Comparison of ENCODE assay signal across 22 cellular contexts in the genomic region with DNA sequence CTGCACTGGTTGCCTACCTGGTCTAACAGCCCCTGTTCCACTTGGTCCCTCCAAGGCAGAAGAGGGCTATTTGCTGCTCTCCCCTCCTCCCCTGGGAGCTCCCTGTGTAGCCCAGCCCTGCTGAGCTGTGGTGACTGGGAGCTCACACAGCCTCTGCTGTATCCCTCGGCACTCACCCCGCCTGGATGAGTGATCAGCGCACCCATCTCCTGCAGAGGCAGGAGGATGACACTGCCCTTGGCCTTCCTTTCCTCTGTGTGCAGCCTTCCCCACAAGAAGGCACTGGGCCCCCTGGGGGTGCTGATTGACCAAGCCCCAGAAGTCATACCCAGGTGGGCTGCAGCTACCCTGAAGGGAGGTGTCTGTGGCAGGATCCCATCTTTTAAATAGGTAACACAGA.
A peak's percentile ranks its signal among the peaks of the same experiment; 100 is the strongest.
DNase-seq lines count a peak whose midpoint lies in the region; ATAC-seq and TF ChIP-seq lines count a peak whose summit lies in the region.
"Had no signal": no experiment of that assay in that cellular context is flagged by ENCODE, and none has a peak within 500 bp of the region (broad histone marks: within the 10 kb centered on the region; RNA-seq: fewer than 3 reads in every experiment).

No MANE protein-coding gene starts in this region.

- no peak overlapping the region for H3K23ac ChIP-seq in H9 (ENCODE audit: insufficient read length, low read depth, low read length)
- H3K23ac ChIP-seq in neuronal stem cell (ENCODE audit: low read depth, low read length, poor library complexity) = no peak overlapping the region

- CTCF ChIA-PET in Caco-2 (lab: Charles Lee) = no interaction called here

- POLR2A ChIA-PET in Caco-2 (lab: Charles Lee) = no interaction called here

- WGBS in H9 (ENCODE audit: extremely low coverage, insufficient read length, low lambda C conversion rate) = no CpG with 5 or more reads among the region's 3 CpGs
- WGBS in neuronal stem cell (ENCODE audit: extremely low coverage in 2 of 2, insufficient read length in 2 of 2, insufficient replicate concordance in 1 of 2), 2 donors = no CpG with 5 or more reads among the region's 3 CpGs

- H3K4ac ChIP-seq in H9 (ENCODE audit: low read depth, low read length) (no peak overlapping the region), neuronal stem cell (ENCODE audit: low read length) (no peak overlapping the region)

- BruUV-seq in Caco-2 (replicated peaks; lab: Mats Ljungman, UMichigan) = no TSS peak

- no peaks in the 10 kb centered on the region for H3K4me1 ChIP-seq in H9 (ENCODE audit: insufficient read depth, low read length)
- peaks cover 0 to 5% of the 10 kb centered on the region in 2 donors for H3K4me1 ChIP-seq in neuronal stem cell (ENCODE audit: control insufficient read depth in 2 of 2, insufficient read depth in 1 of 2, low read depth in 1 of 2, low read length in 2 of 2)
- no peaks in the 10 kb centered on the region for H3K4me1 ChIP-seq in Caco-2
- H3K4me1 ChIP-seq: SJSA1 had no signal

- H3K27ac ChIP-seq in H9 (ENCODE audit: insufficient read length, low read depth, low read length) (no peak overlapping the region), neuronal stem cell (replicated peaks; ENCODE audit: low read length) (no peak overlapping the region)
- H3K27ac ChIP-seq: SJSA1 had no signal

- ATAC-seq in HG03175 (IDR thresholded peaks at IDR 0.05; ENCODE audit: unreplicated experiment) = no peak
- ATAC-seq: GM12878, PC-3 had no signal

- no peaks in the 10 kb centered on the region for H3K36me3 ChIP-seq in neuronal stem cell (replicated peaks in 1 of 2; ENCODE audit: control insufficient read depth in 2 of 2, insufficient read depth in 2 of 2, low read length in 2 of 2)
- H3K36me3 ChIP-seq in Caco-2 (ENCODE audit: control insufficient read depth, insufficient read depth, low read length) = no peaks in the 10 kb centered on the region
- H3K36me3 ChIP-seq: SJSA1 had no signal

- no peaks in the 10 kb centered on the region for H4K20me1 ChIP-seq in H9 (ENCODE audit: control insufficient read depth, insufficient read depth, insufficient read length)

- H3K36me3 Mint-ChIP-seq in H9 (ENCODE audit: insufficient read depth in 1 of 3, low read depth in 3 of 3) (no peaks in the 10 kb centered on the region), Caco-2 (ENCODE audit: insufficient read depth, unreplicated experiment) (no peaks in the 10 kb centered on the region)

- H3K27me3 Mint-ChIP-seq in H9 (ENCODE audit: low read depth) = no peaks in the 10 kb centered on the region; the same call in 1 of the 2 replicates
- H3K27me3 Mint-ChIP-seq in Caco-2 (ENCODE audit: insufficient read depth, unreplicated experiment) = no peaks in the 10 kb centered on the region

- no peaks in the 10 kb centered on the region for H3K23me2 ChIP-seq in H9 (ENCODE audit: insufficient read length, low read depth, low read length, poor library complexity, severe bottlenecking)

- no peak overlapping the region for H2BK20ac ChIP-seq in H9 (ENCODE audit: low read depth, low read length, poor library complexity, severe bottlenecking)

- no peak overlapping the region for H4K5ac ChIP-seq in H9 (ENCODE audit: insufficient read length, low read depth, low read length)

- no peak overlapping the region for H3K4me3 ChIP-seq in choroid plexus epithelial cell (ENCODE audit: low read depth, low read length)
- no peak overlapping the region for H3K4me3 ChIP-seq in neuronal stem cell (ENCODE audit: low read length in 2 of 2)
- no peak overlapping the region for H3K4me3 ChIP-seq in Caco-2 (ENCODE audit: low read depth, low read length)
- H3K4me3 ChIP-seq: GM12878, SJSA1 had no signal

- no peak overlapping the region for H2BK12ac ChIP-seq in H9 (ENCODE audit: insufficient read length, low read depth, low read length)
- H2BK12ac ChIP-seq in neuronal stem cell (ENCODE audit: low read length) = no peak overlapping the region

- H3K9ac ChIP-seq in H9 (ENCODE audit: extremely low read depth, insufficient read length, low read length) = no peak overlapping the region
- H3K9ac ChIP-seq in neuronal stem cell (ENCODE audit: low read depth, low read length, poor library complexity) = no peak overlapping the region

- H3K4me1 Mint-ChIP-seq in H9 = peaks cover 4 to 7% of the 10 kb centered on the region in 2 experiments; a peak in 2 of 4 replicates
- H3K4me1 Mint-ChIP-seq in Caco-2 (ENCODE audit: low read depth, unreplicated experiment) = no peaks in the 10 kb centered on the region

- H3K56ac ChIP-seq in H9 (ENCODE audit: insufficient read length, low read depth, low read length) = no peak overlapping the region

- H2AFZ ChIP-seq in H9 (ENCODE audit: low read length) = no peak overlapping the region
- no peak overlapping the region for H2AFZ ChIP-seq in neuronal stem cell (ENCODE audit: low read length)

- H3K9me3 ChIP-seq in H9 (ENCODE audit: control insufficient read depth, low read depth, low read length) = no peaks in the 10 kb centered on the region
- no peaks in the 10 kb centered on the region for H3K9me3 ChIP-seq in neuronal stem cell (replicated peaks in 1 of 2; ENCODE audit: control insufficient read depth in 2 of 2, insufficient read depth in 1 of 2, low read depth in 1 of 2, low read length in 2 of 2)
- H3K9me3 ChIP-seq in Caco-2 = no peaks in the 10 kb centered on the region

- TF ChIP-seq CTCF in H9 (conservative IDR thresholded peaks at IDR 0.05) = no peak
- TF ChIP-seq CTCF in choroid plexus epithelial cell (conservative IDR thresholded peaks at IDR 0.05; ENCODE audit: low read depth, low read length) = no peak
- TF ChIP-seq CTCF in Caco-2 (IDR thresholded peaks at IDR 0.05; ENCODE audit: insufficient read depth in 1 of 2, low read depth in 1 of 2, low read length in 1 of 2, severe bottlenecking in 1 of 2, unreplicated experiment in 1 of 2) = no peak

- no peak overlapping the region for H2BK120ac ChIP-seq in H9 (ENCODE audit: low read depth, low read length, poor library complexity, severe bottlenecking)
- H2BK120ac ChIP-seq in neuronal stem cell (ENCODE audit: low read depth, low read length) = no peak overlapping the region

- H2BK5ac ChIP-seq in H9 (ENCODE audit: insufficient read length, low read length) (no peak overlapping the region), neuronal stem cell (ENCODE audit: low read length) (peak overlapping the region; percentile 72)

- DNase-seq in EL (peak; percentile 43), H9 (no peak), choroid plexus epithelial cell (ENCODE audit: low read depth) (peak; percentile 12), neuronal stem cell (ENCODE audit: low spot score) (no peak), inferior parietal cortex (ENCODE audit: extremely low spot score) (no peak), cerebellar cortex (ENCODE audit: low spot score) (no peak), Caco-2 (no peak)
- DNase-seq: C1 segment of cervical spinal cord, DND-41, GF-D8, GOT3, KBM-7, NCI-H1417 treated with DMSO at 0.1 percent for 48 hours, NCI-H187 treated with DMSO at 0.1 percent for 48 hours, NCI-H226, NCI-H524 treated with DMSO at 0.1 percent for 48 hours, PC-3, RPMI8226 had no signal

- no peaks in the 10 kb centered on the region; a peak in 1 of 5 replicates for H3K9me3 Mint-ChIP-seq in H9
- peaks cover 3% of the 10 kb centered on the region for H3K9me3 Mint-ChIP-seq in Caco-2 (ENCODE audit: unreplicated experiment)
- H3K9me3 Mint-ChIP-seq: T-helper 1 cell treated with Interleukin-12 subunit alpha and Interleukin-12 subunit beta and Interleukin-4 antibody, amounts not matched to agents 30 μg/mL and 1 μg/mL, for 36 hours had no signal

- H3K18ac ChIP-seq in H9 (ENCODE audit: insufficient read length, low read depth, low read length) = no peak overlapping the region
- peak overlapping the region; percentile 44 for H3K18ac ChIP-seq in neuronal stem cell (ENCODE audit: low read length)

- H3K4me3 Mint-ChIP-seq in H9 (no peak overlapping the region; a peak in 1 of 5 replicates), Caco-2 (ENCODE audit: unreplicated experiment) (no peak overlapping the region)
- H3K4me3 Mint-ChIP-seq: T-helper 1 cell treated with Interleukin-12 subunit alpha and Interleukin-12 subunit beta and Interleukin-4 antibody, amounts not matched to agents 30 μg/mL and 1 μg/mL, for 36 hours had no signal

- no peak overlapping the region for H3K4me2 ChIP-seq in H9 (ENCODE audit: insufficient read depth, insufficient read length, low read length)
- H3K4me2 ChIP-seq in neuronal stem cell (ENCODE audit: insufficient read depth, low read length, poor library complexity, severe bottlenecking) = no peak overlapping the region

- H3T11ph ChIP-seq in H9 (ENCODE audit: low read length) = no peak overlapping the region

- no peak overlapping the region for H2BK15ac ChIP-seq in H9 (ENCODE audit: low read depth, low read length)
- no peak overlapping the region for H2BK15ac ChIP-seq in neuronal stem cell (ENCODE audit: low read length)

- intact Hi-C loops in Caco-2 (cut with micrococcal nuclease; ENCODE audit: unreplicated experiment) = no loop called here

- H3K79me1 ChIP-seq in H9 (ENCODE audit: insufficient read depth, low read depth, low read length, poor library complexity, severe bottlenecking) (no peaks in the 10 kb centered on the region), neuronal stem cell (ENCODE audit: low read depth, low read length) (no peaks in the 10 kb centered on the region)

- peak overlapping the region in 2 of 3 experiments; percentile 28 to 33; a peak in 3 of 7 replicates for H3K27ac Mint-ChIP-seq in H9
- no peak overlapping the region for H3K27ac Mint-ChIP-seq in Caco-2 (ENCODE audit: unreplicated experiment)
- H3K27ac Mint-ChIP-seq: T-helper 1 cell treated with Interleukin-12 subunit alpha and Interleukin-12 subunit beta and Interleukin-4 antibody, amounts not matched to agents 30 μg/mL and 1 μg/mL, for 36 hours had no signal

- no peak overlapping the region for H4K8ac ChIP-seq in H9 (replicated peaks; ENCODE audit: insufficient read length, low read depth, low read length)
- no peak overlapping the region for H4K8ac ChIP-seq in neuronal stem cell (ENCODE audit: low read depth, low read length)

- H3K14ac ChIP-seq in H9 (ENCODE audit: insufficient read depth, low read length) = no peak overlapping the region; the same call in 1 of the 2 replicates
- H3K14ac ChIP-seq in neuronal stem cell (ENCODE audit: low read length) = peak overlapping the region; percentile 57

- H3K27me3 ChIP-seq in H9 (ENCODE audit: insufficient read depth, low read length) (no peaks in the 10 kb centered on the region), neuronal stem cell (ENCODE audit: control insufficient read depth in 3 of 3, insufficient read depth in 3 of 3, low read depth in 1 of 3, low read length in 3 of 3) (no peaks in the 10 kb centered on the region), Caco-2 (replicated peaks; ENCODE audit: control insufficient read depth, insufficient read depth, low read length) (no peaks in the 10 kb centered on the region)
- H3K27me3 ChIP-seq: SJSA1 had no signal

- no peaks in the 10 kb centered on the region for H3K79me2 ChIP-seq in H9 (ENCODE audit: insufficient read depth, low read length)

- H4K91ac ChIP-seq in H9 (ENCODE audit: insufficient read length, low read depth, low read length) (no peak overlapping the region), neuronal stem cell (ENCODE audit: low read depth, low read length, poor library complexity) (no peak overlapping the region)

- no peak overlapping the region for H2AK5ac ChIP-seq in H9 (ENCODE audit: insufficient read length, low read length)
- peak overlapping the region; percentile 20 for H2AK5ac ChIP-seq in neuronal stem cell (ENCODE audit: low read depth, low read length)

Comparison
In these comparisons a context has a peak if more than half of its experiments do, and no peak if none do; other contexts are left out.
1. DNase-seq: peak in EL (single experiment) and choroid plexus epithelial cell (single experiment); none in H9 (single experiment), neuronal stem cell (single experiment), inferior parietal cortex (single experiment), cerebellar cortex (single experiment) and Caco-2 (0 of 2).